In genomic region chr11:67620621-67621020, GRCh38 we compare ENCODE assay signal across 9 cellular contexts. TPM values are rescaled to one million over a fixed set of nuclear protein-coding genes. Genes with fewer than 3 reads are reported as not detected.
"Had no signal": no experiment of that assay in that cellular context is flagged by ENCODE, and none has a peak within 500 bp of the region (broad histone marks: within the 10 kb centered on the region; RNA-seq: fewer than 3 reads in every experiment).

No MANE protein-coding gene starts in this region.

RNA-seq across cellular contexts. Expression of gene TBX10, which starts 18.9 kb away (rescaled TPM):
- total RNA-seq: activated CD8-positive, alpha-beta T cell treated with anti-CD3 and anti-CD28 coated beads for 36 hours; activated naive CD8-positive, alpha-beta T cell treated with anti-CD3 and anti-CD28 coated beads, Interleukin-2, amount 10 ng/mL, durations not matched to agents 7 days and 5 days; activated T-cell treated with anti-CD3 and anti-CD28 coated beads, Interleukin-2, amount 50 U/mL, for 72 hours; bronchial epithelial cell; lung; natural killer cell; skeletal muscle tissue; urinary bladder had no signal
- polyA plus RNA-seq: lung, urinary bladder had no signal

RNA-seq across cellular contexts. Expression of gene ACY3, which starts 29.9 kb away (rescaled TPM):
- total RNA-seq: bronchial epithelial cell, heart left ventricle, skeletal muscle tissue, urinary bladder had no signal
- polyA plus RNA-seq: heart left ventricle, urinary bladder had no signal
